Comparison of ENCODE assay signal across 8 cellular contexts in the genomic region with DNA sequence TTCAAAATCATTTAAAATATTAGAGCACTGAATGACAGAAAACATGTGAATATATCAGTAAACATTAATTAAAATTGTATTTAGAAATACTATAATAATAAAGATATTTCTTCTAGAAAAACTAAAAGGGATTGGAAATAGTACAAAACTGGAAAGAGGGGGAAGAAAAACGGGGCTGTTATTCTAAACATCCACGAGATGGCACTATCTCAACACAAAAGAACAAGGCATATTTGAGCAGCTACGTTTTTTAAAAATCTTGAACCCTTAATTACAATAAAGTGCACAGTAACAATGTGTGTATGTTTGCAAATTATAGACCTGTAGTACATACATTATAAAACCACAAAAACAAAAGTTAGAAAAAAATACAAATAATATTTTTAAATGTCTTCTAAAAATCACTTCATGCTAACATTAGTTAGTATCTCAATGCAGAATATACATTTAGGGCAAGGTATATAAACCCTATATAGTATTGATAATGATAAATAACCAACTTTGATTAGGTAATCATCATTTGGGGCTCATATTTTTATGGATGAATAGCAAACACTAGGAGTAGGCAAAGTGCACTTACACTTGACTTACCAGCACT. TPM values are rescaled to one million over a fixed set of nuclear protein-coding genes. Genes with fewer than 3 reads are reported as not detected.
DNase-seq lines count a peak whose midpoint lies in the region; ATAC-seq and TF ChIP-seq lines count a peak whose summit lies in the region.

No MANE protein-coding gene starts in this region.

- H3K4me1 Mint-ChIP-seq in immature natural killer cell = no peaks in the 10 kb centered on the region
- H3K4me1 Mint-ChIP-seq in activated T-cell treated with anti-CD3 and anti-CD28 coated beads, Interleukin-2, amount 50 U/mL, for 4 hours (ENCODE audit: low read depth) = no peaks in the 10 kb centered on the region

- ATAC-seq in sciatic nerve = no peak
- no peak for ATAC-seq in activated T-cell treated with anti-CD3 and anti-CD28 coated beads, Interleukin-2, amount 50 U/mL, for 4 hours

- no peaks in the 10 kb centered on the region for H3K9me3 ChIP-seq in vagina

- no peaks in the 10 kb centered on the region for H3K4me1 ChIP-seq in vagina

- H3K4me3 ChIP-seq in GM12865 (ENCODE audit: low read depth, low read length) (no peak overlapping the region), vagina (no peak overlapping the region)

- no peaks in the 10 kb centered on the region for H3K9me3 Mint-ChIP-seq in immature natural killer cell
- H3K9me3 Mint-ChIP-seq in activated T-cell treated with anti-CD3 and anti-CD28 coated beads, Interleukin-2, amount 50 U/mL, for 4 hours = no peaks in the 10 kb centered on the region

- no peaks in the 10 kb centered on the region for H3K27me3 ChIP-seq in vagina

- H3K27ac Mint-ChIP-seq in immature natural killer cell = no peak overlapping the region

- H3K27ac ChIP-seq in VCaP (no peak overlapping the region), vagina (no peak overlapping the region)

- DNase-seq in A172 (ENCODE audit: low spot score) (peak; percentile 7), GM12865 (ENCODE audit: low read depth) (peak; percentile 30), LoVo (ENCODE audit: low spot score) (peak; percentile 29), immature natural killer cell (peak; percentile 14 to 28 (median 22)), vagina (ENCODE audit: extremely low spot score in 2 of 2) (no peak), sciatic nerve (ENCODE audit: low spot score) (no peak)
- DNase-seq in activated T-cell treated with anti-CD3 and anti-CD28 coated beads, Interleukin-2, amount 50 U/mL, for 4 hours = no peak

- H3K36me3 Mint-ChIP-seq in immature natural killer cell = peaks cover 3 to 7% (median 3%) of the 10 kb centered on the region in 3 donors
- peaks cover 2% of the 10 kb centered on the region for H3K36me3 Mint-ChIP-seq in activated T-cell treated with anti-CD3 and anti-CD28 coated beads, Interleukin-2, amount 50 U/mL, for 4 hours (ENCODE audit: insufficient read depth)

- H3K4me3 Mint-ChIP-seq in immature natural killer cell = no peak overlapping the region
- H3K4me3 Mint-ChIP-seq in activated T-cell treated with anti-CD3 and anti-CD28 coated beads, Interleukin-2, amount 50 U/mL, for 4 hours = no peak overlapping the region

- TF ChIP-seq CTCF in GM12865 (IDR thresholded peaks at IDR 0.05; ENCODE audit: insufficient read depth, low read depth, low read length, missing control alignments) (peak; percentile 56), VCaP (conservative IDR thresholded peaks at IDR 0.05) (peak; percentile 80), vagina (IDR thresholded peaks at IDR 0.05) (peak in 2 of 3 experiments; percentile 40 to 53)

- intact Hi-C loops in vagina (cut with DNase I) = no loop called here
- intact Hi-C loops in sciatic nerve (cut with DNase I) = no loop called here

- no peaks in the 10 kb centered on the region for H3K36me3 ChIP-seq in vagina

- H3K27me3 Mint-ChIP-seq in immature natural killer cell (ENCODE audit: low read depth in 3 of 3) = no peaks in the 10 kb centered on the region
- H3K27me3 Mint-ChIP-seq in activated T-cell treated with anti-CD3 and anti-CD28 coated beads, Interleukin-2, amount 50 U/mL, for 4 hours (ENCODE audit: low read depth) = no peaks in the 10 kb centered on the region

- no peak for TF ChIP-seq POLR2A in vagina (IDR thresholded peaks at IDR 0.05)

RNA-seq across cellular contexts. Expression of a gene that starts 42.5 kb away (rescaled TPM):
- 43.2 and 56.6 TPM in 2 replicates for total RNA-seq in A172 (2014; rRNA removed; shearing (Covaris generic))
- 10 to 100 TPM; 48.7 to 68.3 (median 65.5) TPM for polyA plus RNA-seq in immature natural killer cell
- total RNA-seq in vagina = 133 TPM
- total RNA-seq in sciatic nerve = 199 TPM
- 10 to 100 TPM; 73.7 to 80.0 (median 76.4) TPM for total RNA-seq in activated T-cell treated with anti-CD3 and anti-CD28 coated beads, Interleukin-2, amount 50 U/mL, for 4 hours

RNA-seq across cellular contexts. Expression of a gene that starts 47.6 kb away (rescaled TPM):
- 14.7 and 16.2 TPM in 2 replicates for total RNA-seq in A172 (2014; rRNA removed; shearing (Covaris generic))
- 1 to 10 TPM; 2.3 to 3.5 (median 3.2) TPM for polyA plus RNA-seq in immature natural killer cell
- 14.0 TPM for total RNA-seq in vagina
- total RNA-seq in sciatic nerve = 18.5 TPM
- 10 to 100 TPM in 2 of 3 donors, 1 to 10 TPM in 1; 10.0 to 10.2 (median 10.1) TPM for total RNA-seq in activated T-cell treated with anti-CD3 and anti-CD28 coated beads, Interleukin-2, amount 50 U/mL, for 4 hours

Comparison
In these comparisons a context has a peak if more than half of its experiments do, and no peak if none do; other contexts are left out.
1. DNase-seq: peak in A172 (single experiment), GM12865 (single experiment), LoVo (single experiment) and immature natural killer cell (3 of 3); none in vagina (0 of 2), sciatic nerve (single experiment) and activated T-cell treated with anti-CD3 and anti-CD28 coated beads, Interleukin-2, amount 50 U/mL, for 4 hours (single experiment).
2. Peak in every context shown above with its lines, with median percentiles within 50 percentile points of each other: CTCF ChIP-seq.